ENCODE assay signal across 3 cellular contexts in the genomic region with DNA sequence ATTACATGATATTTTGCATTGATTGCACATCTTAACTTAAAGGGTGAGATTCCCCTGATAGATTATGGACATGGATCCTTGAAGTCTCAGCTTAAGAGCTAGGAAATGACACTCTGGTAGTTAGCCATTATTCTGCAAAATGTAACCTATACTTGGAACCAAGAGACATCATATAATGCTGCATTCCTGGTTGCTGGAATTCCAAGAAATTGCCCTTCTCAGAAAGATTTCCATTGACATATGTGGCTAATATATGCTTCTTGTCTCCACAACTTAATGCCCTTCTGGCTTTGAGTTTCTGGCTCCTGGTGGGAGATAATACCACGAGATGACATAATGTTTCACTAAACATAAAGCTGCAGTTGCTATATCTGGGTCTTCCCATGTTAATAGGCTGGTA.
"Had no signal": no experiment of that assay in that cellular context is flagged by ENCODE, and none has a peak within 500 bp of the region (broad histone marks: within the 10 kb centered on the region; RNA-seq: fewer than 3 reads in every experiment).

No MANE protein-coding gene starts in this region.

- DNase-seq: GDM1, GF-D8 had no signal

- H3K4me3 ChIP-seq: GM12878 had no signal
